In genomic region chr14:99322731-99323599, GRCh38 we compare ENCODE assay signal across 20 cellular contexts. TPM values are rescaled to one million over a fixed set of nuclear protein-coding genes. Genes with fewer than 3 reads are reported as not detected.
DNase-seq lines count a peak whose midpoint lies in the region; ATAC-seq and TF ChIP-seq lines count a peak whose summit lies in the region.
"Had no signal": no experiment of that assay in that cellular context is flagged by ENCODE, and none has a peak within 500 bp of the region (broad histone marks: within the 10 kb centered on the region; RNA-seq: fewer than 3 reads in every experiment).

No MANE protein-coding gene starts in this region.

- H3K4me3 Mint-ChIP-seq in natural killer cell (no peak overlapping the region), WTC11 (no peak overlapping the region)
- H3K4me3 Mint-ChIP-seq in natural killer cell treated with Interleukin-12 subunit alpha and Interleukin-12 subunit beta and Interleukin-15 and Interleukin-18, amount 100 ng/mL, for 72 hours = no peak overlapping the region
- H3K4me3 Mint-ChIP-seq: activated CD4-positive, alpha-beta memory T cell treated with anti-CD3 and anti-CD28 coated beads, Interleukin-2, amount 10 ng/mL, durations not matched to agents 7 days and 5 days; activated naive CD8-positive, alpha-beta T cell; CD4-positive, alpha-beta memory T cell; naive thymus-derived CD4-positive, alpha-beta T cell had no signal

- H3K27ac Mint-ChIP-seq in natural killer cell (peak overlapping the region; percentile 20 to 29), WTC11 (no peak overlapping the region)
- no peak overlapping the region for H3K27ac Mint-ChIP-seq in natural killer cell treated with Interleukin-12 subunit alpha and Interleukin-12 subunit beta and Interleukin-15 and Interleukin-18, amount 100 ng/mL, for 72 hours
- H3K27ac Mint-ChIP-seq: activated CD4-positive, alpha-beta memory T cell treated with anti-CD3 and anti-CD28 coated beads, Interleukin-2, amount 10 ng/mL, durations not matched to agents 7 days and 5 days; activated naive CD8-positive, alpha-beta T cell; CD4-positive, alpha-beta memory T cell; naive thymus-derived CD4-positive, alpha-beta T cell had no signal

- in situ Hi-C loops in KBM-7 (cut with MboI; ENCODE audit: low pct_unique_long_range_greater_than_20kb, low sequenced_read_pairs) = no loop called here

- CTCF ChIA-PET in WTC11 (lab: Charles Lee) = interaction anchor here (1.0 to 1.7 kb wide), 3 partner anchors 70 to 158 kb away, joined by 3 to 6 read pairs (median 5); partner anchors contain the start of genes CCNK and SETD3

- POLR2A ChIA-PET in WTC11 (lab: Charles Lee) = no interaction called here

- H3K36me3 Mint-ChIP-seq in natural killer cell (no peaks in the 10 kb centered on the region), WTC11 (no peaks in the 10 kb centered on the region)
- H3K36me3 Mint-ChIP-seq in natural killer cell treated with Interleukin-12 subunit alpha and Interleukin-12 subunit beta and Interleukin-15 and Interleukin-18, amount 100 ng/mL, for 72 hours = no peaks in the 10 kb centered on the region
- H3K36me3 Mint-ChIP-seq: activated naive CD8-positive, alpha-beta T cell; CD4-positive, alpha-beta memory T cell; naive thymus-derived CD4-positive, alpha-beta T cell had no signal

- no peak for DNase-seq in natural killer cell
- DNase-seq in natural killer cell treated with Interleukin-12 subunit alpha and Interleukin-12 subunit beta and Interleukin-15 and Interleukin-18, amount 100 ng/mL, for 72 hours (ENCODE audit: low spot score) = no peak
- no peak for DNase-seq in WTC11 (ENCODE audit: low spot score)
- peak; percentile 87 for DNase-seq in mesenteric fat pad (ENCODE audit: low spot score)
- DNase-seq in pons (ENCODE audit: low spot score) = no peak
- no peak for DNase-seq in cerebellum (ENCODE audit: low spot score)
- DNase-seq in anterior cingulate cortex (lab: John Stamatoyannopoulos, UW) = no peak
- DNase-seq in KBM-7 = no peak
- DNase-seq: activated CD4-positive, alpha-beta memory T cell treated with anti-CD3 and anti-CD28 coated beads, Interleukin-2, amount 10 ng/mL, durations not matched to agents 7 days and 5 days; activated T-cell treated with anti-CD3 and anti-CD28 coated beads, Interleukin-2, amount 50 U/mL, for 48 hours; DMS79; naive thymus-derived CD4-positive, alpha-beta T cell; NCI-H1417 treated with DMSO at 0.1 percent for 48 hours; NCI-H2227 treated with DMSO at 0.1 percent for 48 hours; NCI-H82; PC-3; substantia nigra had no signal

- no peaks in the 10 kb centered on the region for H3K27me3 Mint-ChIP-seq in natural killer cell (ENCODE audit: low read depth in 2 of 2)
- H3K27me3 Mint-ChIP-seq in natural killer cell treated with Interleukin-12 subunit alpha and Interleukin-12 subunit beta and Interleukin-15 and Interleukin-18, amount 100 ng/mL, for 72 hours = no peaks in the 10 kb centered on the region
- H3K27me3 Mint-ChIP-seq in WTC11 (ENCODE audit: low read depth) = no peaks in the 10 kb centered on the region; the same call in 1 of the 2 replicates
- H3K27me3 Mint-ChIP-seq: activated CD4-positive, alpha-beta memory T cell treated with anti-CD3 and anti-CD28 coated beads, Interleukin-2, amount 10 ng/mL, durations not matched to agents 7 days and 5 days; activated naive CD8-positive, alpha-beta T cell had no signal

- intact Hi-C loops in natural killer cell (cut with micrococcal nuclease) = loop anchor here (5.0 kb wide), 1 partner anchor 51 kb away; the partner anchor contains the start of gene BCL11B

- H3K4me1 Mint-ChIP-seq in natural killer cell = peaks cover 28 to 54% of the 10 kb centered on the region in 2 donors
- peaks cover 42 to 50% of the 10 kb centered on the region in 2 donors for H3K4me1 Mint-ChIP-seq in natural killer cell treated with Interleukin-12 subunit alpha and Interleukin-12 subunit beta and Interleukin-15 and Interleukin-18, amount 100 ng/mL, for 72 hours (ENCODE audit: low read depth in 2 of 2)
- H3K4me1 Mint-ChIP-seq in WTC11 = peaks cover 19% of the 10 kb centered on the region

- H3K9me3 Mint-ChIP-seq in natural killer cell (no peaks in the 10 kb centered on the region), WTC11 (no peaks in the 10 kb centered on the region)
- H3K9me3 Mint-ChIP-seq in natural killer cell treated with Interleukin-12 subunit alpha and Interleukin-12 subunit beta and Interleukin-15 and Interleukin-18, amount 100 ng/mL, for 72 hours = no peaks in the 10 kb centered on the region
- H3K9me3 Mint-ChIP-seq: activated CD4-positive, alpha-beta memory T cell treated with anti-CD3 and anti-CD28 coated beads, Interleukin-2, amount 10 ng/mL, durations not matched to agents 7 days and 5 days; CD4-positive, alpha-beta memory T cell; naive thymus-derived CD4-positive, alpha-beta T cell had no signal

- TF ChIP-seq CTCF in natural killer cell (IDR thresholded peaks at IDR 0.05) (no peak), WTC11 (IDR thresholded peaks at IDR 0.05) (no peak)

- no peak for ATAC-seq in natural killer cell
- ATAC-seq in natural killer cell treated with Interleukin-12 subunit alpha and Interleukin-12 subunit beta and Interleukin-15 and Interleukin-18, amount 100 ng/mL, for 72 hours = no peak
- no peak for ATAC-seq in WTC11
- ATAC-seq: naive thymus-derived CD4-positive, alpha-beta T cell; PC-3 had no signal

TF ChIP-seq in WTC11, 78 proteins besides CTCF, POLR2A, EP300 and RAD21:
- TF ChIP-seq GTF2I (CRISPR knock-in tag; conservative IDR thresholded peaks at IDR 0.05) (0 out of 2 replicates have a peak, but pooled peaks have one; percentile 22), NR3C1 (CRISPR knock-in tag; conservative IDR thresholded peaks at IDR 0.05; ENCODE audit: low read depth) (no peak)

RNA-seq across cellular contexts. Expression of gene BCL11B, which starts 51.0 kb away (rescaled TPM):
- 10 to 100 TPM; 43.5 to 61.5 (median 56.2) TPM for total RNA-seq in natural killer cell
- total RNA-seq in natural killer cell treated with Interleukin-12 subunit alpha and Interleukin-12 subunit beta and Interleukin-15 and Interleukin-18, amount 100 ng/mL, for 72 hours = 10 to 100 TPM; 12.9 to 27.6 TPM
- total RNA-seq in WTC11 (2021) = 6.7 to 9.1 TPM (median 7.2 TPM) in 3 replicates
- 0.67 TPM for total RNA-seq in mesenteric fat pad
- 5.1 TPM for total RNA-seq in cerebellum
- total RNA-seq: fibroblast of villous mesenchyme had no signal

Comparison
In these comparisons a context has a peak if more than half of its experiments do, and no peak if none do; other contexts are left out.
1. H3K27ac Mint-ChIP-seq: peak in natural killer cell (2 of 2); none in natural killer cell treated with Interleukin-12 subunit alpha and Interleukin-12 subunit beta and Interleukin-15 and Interleukin-18, amount 100 ng/mL, for 72 hours (0 of 2) and WTC11 (single experiment).